8 cellular contexts compared by ENCODE assay signal in genomic region chr12:54277823-54278276, GRCh38. TPM values are rescaled to one million over a fixed set of nuclear protein-coding genes. Genes with fewer than 3 reads are reported as not detected.
DNase-seq lines count a peak whose midpoint lies in the region; ATAC-seq and TF ChIP-seq lines count a peak whose summit lies in the region.

No MANE protein-coding gene starts in this region.

- intact Hi-C loops in PC-3 (cut with micrococcal nuclease): no loop called here

- POLR2A ChIA-PET in PC-3 (lab: Charles Lee; ENCODE audit: unreplicated experiment): no interaction called here

- no TSS peak for BruUV-seq in PC-3 (replicated peaks; lab: Mats Ljungman, UMichigan)

- H3K36me3 ChIP-seq in PC-3 (ENCODE audit: low read depth, low read length) (peaks cover 49% of the 10 kb centered on the region), stomach smooth muscle (ENCODE audit: control insufficient read depth in 2 of 2, insufficient read depth in 2 of 2, low read length in 2 of 2) (peaks cover 9 to 13% of the 10 kb centered on the region in 2 donors)

- H3K27me3 ChIP-seq in PC-3 (ENCODE audit: low read length) (no peaks in the 10 kb centered on the region), stomach smooth muscle (ENCODE audit: control insufficient read depth in 1 of 2, insufficient read depth in 2 of 2, low read length in 2 of 2) (no peaks in the 10 kb centered on the region)

- H3K9me3 ChIP-seq in PC-3 (ENCODE audit: low read length) (no peaks in the 10 kb centered on the region), stomach smooth muscle (ENCODE audit: control insufficient read depth in 2 of 2, low read length in 2 of 2) (no peaks in the 10 kb centered on the region)

- H3K27me3 Mint-ChIP-seq in T-helper 1 cell treated with Interleukin-12 subunit alpha and Interleukin-12 subunit beta and Interleukin-4 antibody, amounts not matched to agents 30 μg/mL and 1 μg/mL, for 36 hours (ENCODE audit: low read depth): no peaks in the 10 kb centered on the region
- H3K27me3 Mint-ChIP-seq in osteocyte (ENCODE audit: unreplicated experiment): no peaks in the 10 kb centered on the region

- H4K20me1 ChIP-seq in PC-3 (ENCODE audit: low read length): peaks cover 21% of the 10 kb centered on the region

- no peak for TF ChIP-seq CTCF in PC-3 (conservative IDR thresholded peaks at IDR 0.05; ENCODE audit: low read depth, low read length)
- TF ChIP-seq CTCF in foreskin fibroblast (IDR thresholded peaks at IDR 0.05; ENCODE audit: low read depth, low read length): no peak
- TF ChIP-seq CTCF in osteocyte (IDR thresholded peaks at IDR 0.05): no peak

- H3K27ac Mint-ChIP-seq in T-helper 1 cell treated with Interleukin-12 subunit alpha and Interleukin-12 subunit beta and Interleukin-4 antibody, amounts not matched to agents 30 μg/mL and 1 μg/mL, for 36 hours: peak overlapping the region; percentile 38
- no peak overlapping the region for H3K27ac Mint-ChIP-seq in osteocyte (ENCODE audit: unreplicated experiment)

- H3K9me3 Mint-ChIP-seq in T-helper 1 cell treated with Interleukin-12 subunit alpha and Interleukin-12 subunit beta and Interleukin-4 antibody, amounts not matched to agents 30 μg/mL and 1 μg/mL, for 36 hours: no peaks in the 10 kb centered on the region
- H3K9me3 Mint-ChIP-seq in osteocyte (ENCODE audit: unreplicated experiment): no peaks in the 10 kb centered on the region

- peaks cover 26% of the 10 kb centered on the region for H3K36me3 Mint-ChIP-seq in T-helper 1 cell treated with Interleukin-12 subunit alpha and Interleukin-12 subunit beta and Interleukin-4 antibody, amounts not matched to agents 30 μg/mL and 1 μg/mL, for 36 hours (ENCODE audit: low read depth)
- H3K36me3 Mint-ChIP-seq in osteocyte (ENCODE audit: unreplicated experiment): peaks cover 21% of the 10 kb centered on the region

- CTCF ChIA-PET in PC-3 (lab: Charles Lee): no interaction called here

- no peak overlapping the region for H3K27ac ChIP-seq in PC-3 (ENCODE audit: low read length)
- peak overlapping the region; percentile 91 for H3K27ac ChIP-seq in stomach smooth muscle (ENCODE audit: low read length)

- no peak overlapping the region for H2AFZ ChIP-seq in PC-3 (ENCODE audit: low read length)

- H3K4me2 ChIP-seq in PC-3 (ENCODE audit: low read length): peak overlapping the region; percentile 91

- peak overlapping the region; percentile 88 for H3K4me3 ChIP-seq in PC-3 (ENCODE audit: low read length)
- H3K4me3 ChIP-seq in foreskin fibroblast (ENCODE audit: low read depth in 1 of 2, low read length in 2 of 2): peak overlapping the region; percentile 70 to 99
- peak overlapping the region in 1 of 2 donors; percentile 100 for H3K4me3 ChIP-seq in stomach smooth muscle (ENCODE audit: low read length in 2 of 2)

- H3K9me2 ChIP-seq in PC-3 (replicated peaks; ENCODE audit: low read length): no peaks in the 10 kb centered on the region

- no peak overlapping the region for H3K4me3 Mint-ChIP-seq in T-helper 1 cell treated with Interleukin-12 subunit alpha and Interleukin-12 subunit beta and Interleukin-4 antibody, amounts not matched to agents 30 μg/mL and 1 μg/mL, for 36 hours
- H3K4me3 Mint-ChIP-seq in osteocyte (ENCODE audit: unreplicated experiment): no peak overlapping the region

- H3F3A ChIP-seq in PC-3 (ENCODE audit: low read length, unreplicated experiment): no peaks in the 10 kb centered on the region

- no peak for DNase-seq in T-helper 1 cell
- peak; percentile 38 for DNase-seq in PC-3
- DNase-seq in foreskin fibroblast: peak; percentile 53 to 73
- DNase-seq in osteocyte (ENCODE audit: extremely low spot score, unreplicated experiment): no peak
- DNase-seq in activated T-cell treated with anti-CD3 and anti-CD28 coated beads, Interleukin-2, amount 50 U/mL, for 1 hour: no peak
- no peak for DNase-seq in medulla oblongata (ENCODE audit: extremely low spot score)

- peaks cover 83% of the 10 kb centered on the region for H3K79me2 ChIP-seq in PC-3 (ENCODE audit: low read length)

- H3K4me1 ChIP-seq in PC-3 (ENCODE audit: insufficient read depth, low read length) (peaks cover 17% of the 10 kb centered on the region), stomach smooth muscle (ENCODE audit: control insufficient read depth, insufficient read depth, low read length) (peaks cover 22% of the 10 kb centered on the region)

- ATAC-seq in PC-3: no peak

- H3K9ac ChIP-seq in PC-3 (ENCODE audit: low read length) (peak overlapping the region; percentile 99), stomach smooth muscle (ENCODE audit: low read length in 2 of 2) (peak overlapping the region; percentile 22 to 77)

- peaks cover 45% of the 10 kb centered on the region for H3K4me1 Mint-ChIP-seq in T-helper 1 cell treated with Interleukin-12 subunit alpha and Interleukin-12 subunit beta and Interleukin-4 antibody, amounts not matched to agents 30 μg/mL and 1 μg/mL, for 36 hours (ENCODE audit: low read depth)
- peaks cover 46% of the 10 kb centered on the region for H3K4me1 Mint-ChIP-seq in osteocyte (ENCODE audit: unreplicated experiment)

RNA-seq across cellular contexts. Expression of gene CBX5, which starts 2.1 kb away (rescaled TPM):
- total RNA-seq in PC-3 (2014; rRNA removed) (14.6 and 14.9 TPM in 2 replicates), osteocyte (98.1 and 104 TPM in 2 replicates)

RNA-seq across cellular contexts. Expression of gene HNRNPA1, which starts 2.7 kb away (rescaled TPM):
- 465 and 516 TPM in 2 replicates for total RNA-seq in PC-3 (2014; rRNA removed)
- 792 and 819 TPM in 2 replicates for total RNA-seq in osteocyte

RNA-seq across cellular contexts. Expression of gene NFE2, which starts 23.0 kb away (rescaled TPM):
- total RNA-seq in PC-3 (2014; rRNA removed) (0.26 and 0.40 TPM in 2 replicates), osteocyte (0.30 TPM in 1 of 2 replicates, not detected in the other)

RNA-seq across cellular contexts. Expression of gene COPZ1, which starts 47.1 kb away (rescaled TPM):
- total RNA-seq in PC-3 (2014; rRNA removed) (121 and 156 TPM in 2 replicates), osteocyte (126 and 136 TPM in 2 replicates)

Comparison
In these comparisons a context has a peak if more than half of its experiments do, and no peak if none do; other contexts are left out.
1. DNase-seq: peak in PC-3 (single experiment) and foreskin fibroblast (2 of 2); none in T-helper 1 cell (0 of 5), osteocyte (single experiment), activated T-cell treated with anti-CD3 and anti-CD28 coated beads, Interleukin-2, amount 50 U/mL, for 1 hour (single experiment) and medulla oblongata (single experiment).